In the genomic region with DNA sequence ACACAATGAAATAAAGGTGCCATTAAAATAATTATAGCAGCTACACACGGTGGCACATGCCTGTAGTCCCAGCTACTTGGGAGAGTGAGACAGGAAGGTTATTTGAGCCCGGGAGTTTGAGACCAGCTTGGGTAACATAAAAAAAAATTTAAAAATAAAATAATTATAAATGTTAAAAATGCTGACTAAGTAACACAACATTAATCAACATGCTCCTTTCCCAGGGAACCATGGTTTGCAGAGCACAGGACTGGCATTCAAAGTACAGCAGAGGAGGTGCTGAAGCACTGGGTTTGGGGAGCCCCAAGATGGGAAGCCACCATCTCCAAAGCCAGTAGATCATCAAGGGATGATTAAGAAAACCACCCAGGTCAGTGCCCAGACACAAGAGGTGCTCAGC, we compare ENCODE assay signal across 23 cellular contexts.
"Had no signal": no experiment of that assay in that cellular context is flagged by ENCODE, and none has a peak within 500 bp of the region (broad histone marks: within the 10 kb centered on the region; RNA-seq: fewer than 3 reads in every experiment).

No MANE protein-coding gene starts in this region.

- H3K27ac ChIP-seq: ascending aorta, lower lobe of right lung, tibial nerve, WERI-Rb-1 had no signal

- H3K9me3 Mint-ChIP-seq: activated naive CD4-positive, alpha-beta T cell treated with anti-CD3 and anti-CD28 coated beads for 36 hours; nephron progenitor cell had no signal

- H3K4me3 ChIP-seq: ascending aorta, lower lobe of right lung, tibial nerve had no signal

- H3K4me3 Mint-ChIP-seq: activated naive CD4-positive, alpha-beta T cell treated with anti-CD3 and anti-CD28 coated beads for 36 hours; nephron progenitor cell had no signal

- H3K36me3 ChIP-seq: ascending aorta, lower lobe of right lung, tibial nerve, WERI-Rb-1 had no signal

- H3K27me3 ChIP-seq: ascending aorta, tibial nerve had no signal

- H3K27ac Mint-ChIP-seq: activated naive CD4-positive, alpha-beta T cell treated with anti-CD3 and anti-CD28 coated beads for 36 hours; nephron progenitor cell had no signal

- DNase-seq: activated CD4-positive, alpha-beta T cell treated with anti-CD3 and anti-CD28 coated beads for 1 hour; activated CD8-positive, alpha-beta memory T cell treated with anti-CD3 and anti-CD28 coated beads for 24 hours; activated naive CD4-positive, alpha-beta T cell treated with anti-CD3 and anti-CD28 coated beads for 36 hours; cortex of kidney; erythroblast; foreskin melanocyte; glutamatergic neuron; hippocampal formation; islet precursor cell; lower lobe of right lung; nephron progenitor cell; nucleus accumbens; stimulated activated CD4-positive, alpha-beta T cell treated with anti-CD3 and anti-CD28 coated beads, Interleukin-12 subunit alpha, Interleukin-12 subunit beta, amount 100 ng/mL, for 4 hours; stimulated activated CD4-positive, alpha-beta T cell treated with anti-CD3 and anti-CD28 coated beads, Interleukin-1b, Interleukin-23, amount 100 ng/mL, for 48 hours; stimulated activated CD8-positive, alpha-beta memory T cell treated with anti-CD3 and anti-CD28 coated beads, Interleukin-4, amount 100 ng/mL, for 48 hours; stimulated activated naive CD4-positive, alpha-beta T cell; substantia nigra; SW 1271; WERI-Rb-1 had no signal

- H3K9me3 ChIP-seq: ascending aorta, lower lobe of right lung, tibial nerve had no signal

- FAIRE-seq: endometrium, urothelium cell line had no signal
